ENCODE assay signal across 8 cellular contexts in genomic region chr4:1289232-1290164, GRCh38. TPM values are rescaled to one million over a fixed set of nuclear protein-coding genes. Genes with fewer than 3 reads are reported as not detected.
DNase-seq lines count a peak whose midpoint lies in the region; ATAC-seq and TF ChIP-seq lines count a peak whose summit lies in the region.

MAEA (plus strand) TSS chr4:1289891; CDS start chr4:1289914, 23 bp downstream.

- H3K9me3 Mint-ChIP-seq in endothelial cell (ENCODE audit: unreplicated experiment) (peaks cover 5% of the 10 kb centered on the region), mesothelial cell of epicardium (peaks cover 5% of the 10 kb centered on the region)

- peak within 1 kb of the TSS; percentile 86 for H3K9ac ChIP-seq in OCI-LY3 (ENCODE audit: low read length)

- peaks cover 13% of the 10 kb centered on the region for H3K4me1 Mint-ChIP-seq in endothelial cell (ENCODE audit: unreplicated experiment)
- peaks cover 27% of the 10 kb centered on the region for H3K4me1 Mint-ChIP-seq in mesothelial cell of epicardium

- H3K4me3 Mint-ChIP-seq in endothelial cell (ENCODE audit: unreplicated experiment) = peak within 1 kb of the TSS; percentile 96
- peak within 1 kb of the TSS; percentile 94 for H3K4me3 Mint-ChIP-seq in mesothelial cell of epicardium

- peaks cover 32% of the 10 kb centered on the region for H4K20me1 ChIP-seq in OCI-LY3 (ENCODE audit: insufficient read depth, low read length)

- H3K4me2 ChIP-seq in OCI-LY3 (ENCODE audit: low read length) = peak within 1 kb of the TSS; percentile 77

- H3K27ac ChIP-seq in OCI-LY3 (ENCODE audit: low read length) = peak within 1 kb of the TSS; percentile 33; the same call in 1 of the 2 replicates

- H3K79me2 ChIP-seq in OCI-LY3 (ENCODE audit: low read length) = peaks cover 52% of the 10 kb centered on the region

- H3K27me3 Mint-ChIP-seq in endothelial cell (ENCODE audit: unreplicated experiment) (peaks cover 12% of the 10 kb centered on the region), mesothelial cell of epicardium (ENCODE audit: low read depth) (no peaks in the 10 kb centered on the region)

- TF ChIP-seq CTCF in OCI-LY3 (IDR thresholded peaks at IDR 0.05; ENCODE audit: low read depth, low read length) (no peak), endothelial cell (IDR thresholded peaks at IDR 0.05; ENCODE audit: unreplicated experiment) (no peak), mesothelial cell of epicardium (IDR thresholded peaks at IDR 0.05; ENCODE audit: unreplicated experiment) (no peak)

- H3K4me1 ChIP-seq in OCI-LY3 (ENCODE audit: low read length) = peaks cover 22% of the 10 kb centered on the region

- H3K27me3 ChIP-seq in OCI-LY3 (ENCODE audit: low read depth, low read length) = no peaks in the 10 kb centered on the region

- 0 out of 2 replicates have a peak, but pooled peaks cover 4% of the 10 kb centered on the region for H3K9me3 ChIP-seq in OCI-LY3 (ENCODE audit: insufficient read depth, low read length)

- peak; percentile 87 for ATAC-seq in GM21515 (IDR thresholded peaks at IDR 0.05; ENCODE audit: unreplicated experiment)

- H3K36me3 Mint-ChIP-seq in endothelial cell (ENCODE audit: low read depth, unreplicated experiment) (peaks cover 13% of the 10 kb centered on the region), mesothelial cell of epicardium (peaks cover 1% of the 10 kb centered on the region)

- no peaks in the 10 kb centered on the region for H3K36me3 ChIP-seq in OCI-LY3 (replicated peaks; ENCODE audit: low read depth, low read length)

- peak within 1 kb of the TSS; percentile 72 for H3K27ac Mint-ChIP-seq in endothelial cell (ENCODE audit: unreplicated experiment)
- H3K27ac Mint-ChIP-seq in mesothelial cell of epicardium = peak within 1 kb of the TSS; percentile 96

- H2AFZ ChIP-seq in OCI-LY3 (ENCODE audit: low read depth, low read length) = 0 out of 2 replicates have a peak within 1 kb of the TSS, but pooled peaks have one; percentile 55

- peak; percentile 100 for DNase-seq in D341Med (ENCODE audit: low spot score)
- peak; percentile 100 for DNase-seq in HuH-7 (ENCODE audit: low spot score)
- peak; percentile 97 for DNase-seq in activated CD8-positive, alpha-beta memory T cell treated with anti-CD3 and anti-CD28 coated beads, Interleukin-2, amount 50 U/mL, for 48 hours
- DNase-seq in endothelial cell (ENCODE audit: low spot score) = peak; percentile 97
- peak; percentile 96 to 97 for DNase-seq in mesothelial cell of epicardium (ENCODE audit: low spot score in 2 of 2, unreplicated experiment in 2 of 2)
- DNase-seq in stimulated activated CD8-positive, alpha-beta memory T cell treated with anti-CD3 and anti-CD28 coated beads, Interleukin-15, amount 100 ng/mL, for 48 hours (ENCODE audit: low read depth in 2 of 2) = peak; percentile 94 to 97

- H3K4me3 ChIP-seq in OCI-LY3 (ENCODE audit: low read length) = peak within 1 kb of the TSS; percentile 93

RNA-seq across cellular contexts. Expression of gene MAEA, which starts in this region (rescaled TPM):
- total RNA-seq in endothelial cell (ENCODE audit: unreplicated experiment) (68.2 TPM), mesothelial cell of epicardium (73.4 to 78.2 TPM (median 74.7 TPM) in 3 replicates)

Comparison
In these comparisons a context has a peak if more than half of its experiments do, and no peak if none do; other contexts are left out.
1. Peak in every context shown above with its lines: DNase-seq, ATAC-seq, H3K4me3 ChIP-seq and H3K27ac ChIP-seq.